1 cellular context compared by ENCODE assay signal in the genomic region with DNA sequence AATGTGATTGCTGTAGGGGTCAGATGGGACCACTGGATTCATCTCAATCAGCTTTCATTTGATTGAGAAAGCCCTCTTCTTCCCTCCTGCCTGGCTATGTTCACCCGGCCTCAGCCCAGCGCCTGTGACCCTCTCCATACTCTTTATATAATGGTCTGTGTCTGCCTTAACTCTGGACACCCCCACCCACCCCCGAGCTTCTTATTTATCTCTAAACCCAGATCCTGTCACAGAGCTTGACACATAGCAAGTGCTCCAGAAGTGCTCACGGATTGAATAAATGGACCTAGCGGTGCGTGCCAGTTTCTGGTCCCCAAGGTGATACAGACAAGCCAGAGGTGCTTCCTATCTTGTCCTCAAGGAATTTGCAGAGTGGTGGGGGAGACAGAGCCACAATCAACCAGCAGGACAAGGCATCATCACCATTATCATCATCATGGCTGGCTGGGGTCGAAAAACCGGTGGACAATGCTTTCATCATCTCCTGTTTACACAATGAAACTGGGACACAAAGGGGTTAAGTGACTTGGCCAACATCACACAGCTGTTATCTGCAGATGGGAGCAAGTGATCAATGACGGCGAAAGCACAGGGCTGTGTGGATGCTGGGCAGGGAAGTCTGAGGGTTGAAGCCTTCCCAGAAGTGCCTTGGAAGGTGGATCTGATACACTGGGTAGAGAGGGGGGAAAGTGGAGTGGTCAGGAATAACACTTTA.
TF ChIP-seq lines count a peak whose summit lies in the region.

No MANE protein-coding gene starts in this region.

TF ChIP-seq in HepG2, 621 proteins besides CTCF, POLR2A, EP300 and RAD21 (continued from another document and continues in another):
- TF ChIP-seq, protein P1, sequence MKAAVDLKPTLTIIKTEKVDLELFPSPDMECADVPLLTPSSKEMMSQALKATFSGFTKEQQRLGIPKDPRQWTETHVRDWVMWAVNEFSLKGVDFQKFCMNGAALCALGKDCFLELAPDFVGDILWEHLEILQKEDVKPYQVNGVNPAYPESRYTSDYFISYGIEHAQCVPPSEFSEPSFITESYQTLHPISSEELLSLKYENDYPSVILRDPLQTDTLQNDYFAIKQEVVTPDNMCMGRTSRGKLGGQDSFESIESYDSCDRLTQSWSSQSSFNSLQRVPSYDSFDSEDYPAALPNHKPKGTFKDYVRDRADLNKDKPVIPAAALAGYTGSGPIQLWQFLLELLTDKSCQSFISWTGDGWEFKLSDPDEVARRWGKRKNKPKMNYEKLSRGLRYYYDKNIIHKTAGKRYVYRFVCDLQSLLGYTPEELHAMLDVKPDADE (CRISPR knock-in tag; IDR thresholded peaks at IDR 0.05): no peak
- no peak for TF ChIP-seq ZNF354B (CRISPR knock-in tag; IDR thresholded peaks at IDR 0.05)
- no peak; the same call in 1 of the 2 replicates for TF ChIP-seq ZMYM4 (CRISPR knock-in tag; IDR thresholded peaks at IDR 0.05)
- TF ChIP-seq ZNF317 (CRISPR knock-in tag; IDR thresholded peaks at IDR 0.05): no peak
- TF ChIP-seq KAT8 (CRISPR knock-in tag; IDR thresholded peaks at IDR 0.05): peak; percentile 51; the same call in 1 of the 2 replicates
- TF ChIP-seq, protein P2, sequence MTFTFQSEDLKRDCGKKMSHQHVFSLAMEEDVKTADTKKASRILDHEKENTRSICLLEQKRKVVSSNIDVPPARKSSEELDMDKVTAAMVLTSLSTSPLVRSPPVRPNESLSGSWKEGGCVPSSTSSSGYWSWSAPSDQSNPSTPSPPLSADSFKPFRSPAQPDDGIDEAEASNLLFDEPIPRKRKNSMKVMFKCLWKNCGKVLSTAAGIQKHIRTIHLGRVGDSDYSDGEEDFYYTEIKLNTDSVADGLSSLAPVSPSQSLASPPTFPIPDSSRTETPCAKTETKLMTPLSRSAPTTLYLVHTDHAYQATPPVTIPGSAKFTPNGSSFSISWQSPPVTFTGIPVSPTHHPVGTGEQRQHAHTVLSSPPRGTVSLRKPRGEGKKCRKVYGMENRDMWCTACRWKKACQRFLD (CRISPR knock-in tag; IDR thresholded peaks at IDR 0.05; ENCODE audit: borderline replicate concordance): no peak
- peak; percentile 67; the same call in 1 of the 2 replicates for TF ChIP-seq CREM (IDR thresholded peaks at IDR 0.05)
- TF ChIP-seq CREM (CRISPR knock-in tag; IDR thresholded peaks at IDR 0.05): no peak
- TF ChIP-seq ZC3H13 (CRISPR knock-in tag; IDR thresholded peaks at IDR 0.05): no peak
- TF ChIP-seq KDM3A (CRISPR knock-in tag; IDR thresholded peaks at IDR 0.05; ENCODE audit: low read depth): peak; percentile 55; the same call in 1 of the 2 replicates
- peak; percentile 58 for TF ChIP-seq ELF3 (CRISPR knock-in tag; IDR thresholded peaks at IDR 0.05)
- TF ChIP-seq IRX3 (CRISPR knock-in tag; IDR thresholded peaks at IDR 0.05; ENCODE audit: borderline replicate concordance, low read depth): no peak
- TF ChIP-seq, protein P3, sequence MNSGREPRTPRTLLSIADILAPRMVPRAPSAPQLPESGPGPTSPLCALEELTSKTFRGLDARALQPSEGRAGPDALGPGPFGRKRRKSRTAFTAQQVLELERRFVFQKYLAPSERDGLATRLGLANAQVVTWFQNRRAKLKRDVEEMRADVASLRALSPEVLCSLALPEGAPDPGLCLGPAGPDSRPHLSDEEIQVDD (CRISPR knock-in tag; IDR thresholded peaks at IDR 0.05; ENCODE audit: borderline replicate concordance): no peak
- no peak for TF ChIP-seq SCMH1 (CRISPR knock-in tag; IDR thresholded peaks at IDR 0.05; ENCODE audit: borderline replicate concordance)
- peak; percentile 58; the same call in 1 of the 2 replicates for TF ChIP-seq SP5 (CRISPR knock-in tag; IDR thresholded peaks at IDR 0.05; ENCODE audit: borderline replicate concordance, low read depth)
- no peak for TF ChIP-seq XRCC5 (optimal IDR thresholded peaks at IDR 0.05; ENCODE audit: low read length)
- no peak for TF ChIP-seq ISX (CRISPR knock-in tag; conservative IDR thresholded peaks at IDR 0.05)
- no peak for TF ChIP-seq ZNF776 (CRISPR knock-in tag; IDR thresholded peaks at IDR 0.05)
- TF ChIP-seq, protein P4, sequence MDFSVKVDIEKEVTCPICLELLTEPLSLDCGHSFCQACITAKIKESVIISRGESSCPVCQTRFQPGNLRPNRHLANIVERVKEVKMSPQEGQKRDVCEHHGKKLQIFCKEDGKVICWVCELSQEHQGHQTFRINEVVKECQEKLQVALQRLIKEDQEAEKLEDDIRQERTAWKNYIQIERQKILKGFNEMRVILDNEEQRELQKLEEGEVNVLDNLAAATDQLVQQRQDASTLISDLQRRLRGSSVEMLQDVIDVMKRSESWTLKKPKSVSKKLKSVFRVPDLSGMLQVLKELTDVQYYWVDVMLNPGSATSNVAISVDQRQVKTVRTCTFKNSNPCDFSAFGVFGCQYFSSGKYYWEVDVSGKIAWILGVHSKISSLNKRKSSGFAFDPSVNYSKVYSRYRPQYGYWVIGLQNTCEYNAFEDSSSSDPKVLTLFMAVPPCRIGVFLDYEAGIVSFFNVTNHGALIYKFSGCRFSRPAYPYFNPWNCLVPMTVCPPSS (IDR thresholded peaks at IDR 0.05): no peak
- no peak for TF ChIP-seq NFE2L2 (IDR thresholded peaks at IDR 0.05; ENCODE audit: low read length)
- TF ChIP-seq ZNF446 (CRISPR knock-in tag; IDR thresholded peaks at IDR 0.05): no peak
- no peak for TF ChIP-seq ZNF598 (CRISPR knock-in tag; IDR thresholded peaks at IDR 0.05; ENCODE audit: borderline replicate concordance)
- TF ChIP-seq, protein P5, sequence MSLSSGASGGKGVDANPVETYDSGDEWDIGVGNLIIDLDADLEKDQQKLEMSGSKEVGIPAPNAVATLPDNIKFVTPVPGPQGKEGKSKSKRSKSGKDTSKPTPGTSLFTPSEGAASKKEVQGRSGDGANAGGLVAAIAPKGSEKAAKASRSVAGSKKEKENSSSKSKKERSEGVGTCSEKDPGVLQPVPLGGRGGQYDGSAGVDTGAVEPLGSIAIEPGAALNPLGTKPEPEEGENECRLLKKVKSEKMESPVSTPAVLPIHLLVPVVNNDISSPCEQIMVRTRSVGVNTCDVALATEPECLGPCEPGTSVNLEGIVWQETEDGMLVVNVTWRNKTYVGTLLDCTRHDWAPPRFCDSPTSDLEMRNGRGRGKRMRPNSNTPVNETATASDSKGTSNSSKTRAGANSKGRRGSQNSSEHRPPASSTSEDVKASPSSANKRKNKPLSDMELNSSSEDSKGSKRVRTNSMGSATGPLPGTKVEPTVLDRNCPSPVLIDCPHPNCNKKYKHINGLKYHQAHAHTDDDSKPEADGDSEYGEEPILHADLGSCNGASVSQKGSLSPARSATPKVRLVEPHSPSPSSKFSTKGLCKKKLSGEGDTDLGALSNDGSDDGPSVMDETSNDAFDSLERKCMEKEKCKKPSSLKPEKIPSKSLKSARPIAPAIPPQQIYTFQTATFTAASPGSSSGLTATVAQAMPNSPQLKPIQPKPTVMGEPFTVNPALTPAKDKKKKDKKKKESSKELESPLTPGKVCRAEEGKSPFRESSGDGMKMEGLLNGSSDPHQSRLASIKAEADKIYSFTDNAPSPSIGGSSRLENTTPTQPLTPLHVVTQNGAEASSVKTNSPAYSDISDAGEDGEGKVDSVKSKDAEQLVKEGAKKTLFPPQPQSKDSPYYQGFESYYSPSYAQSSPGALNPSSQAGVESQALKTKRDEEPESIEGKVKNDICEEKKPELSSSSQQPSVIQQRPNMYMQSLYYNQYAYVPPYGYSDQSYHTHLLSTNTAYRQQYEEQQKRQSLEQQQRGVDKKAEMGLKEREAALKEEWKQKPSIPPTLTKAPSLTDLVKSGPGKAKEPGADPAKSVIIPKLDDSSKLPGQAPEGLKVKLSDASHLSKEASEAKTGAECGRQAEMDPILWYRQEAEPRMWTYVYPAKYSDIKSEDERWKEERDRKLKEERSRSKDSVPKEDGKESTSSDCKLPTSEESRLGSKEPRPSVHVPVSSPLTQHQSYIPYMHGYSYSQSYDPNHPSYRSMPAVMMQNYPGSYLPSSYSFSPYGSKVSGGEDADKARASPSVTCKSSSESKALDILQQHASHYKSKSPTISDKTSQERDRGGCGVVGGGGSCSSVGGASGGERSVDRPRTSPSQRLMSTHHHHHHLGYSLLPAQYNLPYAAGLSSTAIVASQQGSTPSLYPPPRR (CRISPR knock-in tag; IDR thresholded peaks at IDR 0.05; ENCODE audit: borderline replicate concordance): peak; percentile 64; the same call in 1 of the 2 replicates
- peak; percentile 63; the same call in 1 of the 2 replicates for TF ChIP-seq RFXAP (CRISPR knock-in tag; IDR thresholded peaks at IDR 0.05; ENCODE audit: borderline replicate concordance)
- TF ChIP-seq ZSCAN21 (CRISPR knock-in tag; IDR thresholded peaks at IDR 0.05; ENCODE audit: borderline replicate concordance): no peak
- no peak for TF ChIP-seq YEATS2 (CRISPR knock-in tag; IDR thresholded peaks at IDR 0.05; ENCODE audit: borderline replicate concordance)
- TF ChIP-seq ELF1 (CRISPR knock-in tag; IDR thresholded peaks at IDR 0.05): no peak
- TF ChIP-seq DMAP1 (CRISPR knock-in tag; IDR thresholded peaks at IDR 0.05): no peak
- TF ChIP-seq SNRNP70 (IDR thresholded peaks at IDR 0.05; ENCODE audit: low read depth, low read length): no peak
- peak; percentile 42 for TF ChIP-seq ASH2L (IDR thresholded peaks at IDR 0.05; ENCODE audit: insufficient read length, low read depth, low read length)
- peak; percentile 50; the same call in 1 of the 2 replicates for TF ChIP-seq YEATS4 (CRISPR knock-in tag; IDR thresholded peaks at IDR 0.05; ENCODE audit: borderline replicate concordance)
- TF ChIP-seq, protein P6, sequence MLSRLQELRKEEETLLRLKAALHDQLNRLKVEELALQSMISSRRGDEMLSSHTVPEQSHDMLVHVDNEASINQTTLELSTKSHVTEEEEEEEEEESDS (CRISPR knock-in tag; IDR thresholded peaks at IDR 0.05; ENCODE audit: borderline replicate concordance): no peak
- no peak for TF ChIP-seq BORCS8-MEF2B (CRISPR knock-in tag; IDR thresholded peaks at IDR 0.05)
- no peak for TF ChIP-seq SATB2 (CRISPR knock-in tag; IDR thresholded peaks at IDR 0.05)
- TF ChIP-seq MEF2D (CRISPR knock-in tag; IDR thresholded peaks at IDR 0.05): peak; percentile 68; the same call in 1 of the 2 replicates
- peak; percentile 95 for TF ChIP-seq CEBPG (CRISPR knock-in tag; IDR thresholded peaks at IDR 0.05)
- 0 out of 2 replicates have a peak, but pooled peaks have one; percentile 70 for TF ChIP-seq ZNF589 (CRISPR knock-in tag; conservative IDR thresholded peaks at IDR 0.05)
- TF ChIP-seq ZNF430 (CRISPR knock-in tag; IDR thresholded peaks at IDR 0.05): no peak
- TF ChIP-seq, protein P7, sequence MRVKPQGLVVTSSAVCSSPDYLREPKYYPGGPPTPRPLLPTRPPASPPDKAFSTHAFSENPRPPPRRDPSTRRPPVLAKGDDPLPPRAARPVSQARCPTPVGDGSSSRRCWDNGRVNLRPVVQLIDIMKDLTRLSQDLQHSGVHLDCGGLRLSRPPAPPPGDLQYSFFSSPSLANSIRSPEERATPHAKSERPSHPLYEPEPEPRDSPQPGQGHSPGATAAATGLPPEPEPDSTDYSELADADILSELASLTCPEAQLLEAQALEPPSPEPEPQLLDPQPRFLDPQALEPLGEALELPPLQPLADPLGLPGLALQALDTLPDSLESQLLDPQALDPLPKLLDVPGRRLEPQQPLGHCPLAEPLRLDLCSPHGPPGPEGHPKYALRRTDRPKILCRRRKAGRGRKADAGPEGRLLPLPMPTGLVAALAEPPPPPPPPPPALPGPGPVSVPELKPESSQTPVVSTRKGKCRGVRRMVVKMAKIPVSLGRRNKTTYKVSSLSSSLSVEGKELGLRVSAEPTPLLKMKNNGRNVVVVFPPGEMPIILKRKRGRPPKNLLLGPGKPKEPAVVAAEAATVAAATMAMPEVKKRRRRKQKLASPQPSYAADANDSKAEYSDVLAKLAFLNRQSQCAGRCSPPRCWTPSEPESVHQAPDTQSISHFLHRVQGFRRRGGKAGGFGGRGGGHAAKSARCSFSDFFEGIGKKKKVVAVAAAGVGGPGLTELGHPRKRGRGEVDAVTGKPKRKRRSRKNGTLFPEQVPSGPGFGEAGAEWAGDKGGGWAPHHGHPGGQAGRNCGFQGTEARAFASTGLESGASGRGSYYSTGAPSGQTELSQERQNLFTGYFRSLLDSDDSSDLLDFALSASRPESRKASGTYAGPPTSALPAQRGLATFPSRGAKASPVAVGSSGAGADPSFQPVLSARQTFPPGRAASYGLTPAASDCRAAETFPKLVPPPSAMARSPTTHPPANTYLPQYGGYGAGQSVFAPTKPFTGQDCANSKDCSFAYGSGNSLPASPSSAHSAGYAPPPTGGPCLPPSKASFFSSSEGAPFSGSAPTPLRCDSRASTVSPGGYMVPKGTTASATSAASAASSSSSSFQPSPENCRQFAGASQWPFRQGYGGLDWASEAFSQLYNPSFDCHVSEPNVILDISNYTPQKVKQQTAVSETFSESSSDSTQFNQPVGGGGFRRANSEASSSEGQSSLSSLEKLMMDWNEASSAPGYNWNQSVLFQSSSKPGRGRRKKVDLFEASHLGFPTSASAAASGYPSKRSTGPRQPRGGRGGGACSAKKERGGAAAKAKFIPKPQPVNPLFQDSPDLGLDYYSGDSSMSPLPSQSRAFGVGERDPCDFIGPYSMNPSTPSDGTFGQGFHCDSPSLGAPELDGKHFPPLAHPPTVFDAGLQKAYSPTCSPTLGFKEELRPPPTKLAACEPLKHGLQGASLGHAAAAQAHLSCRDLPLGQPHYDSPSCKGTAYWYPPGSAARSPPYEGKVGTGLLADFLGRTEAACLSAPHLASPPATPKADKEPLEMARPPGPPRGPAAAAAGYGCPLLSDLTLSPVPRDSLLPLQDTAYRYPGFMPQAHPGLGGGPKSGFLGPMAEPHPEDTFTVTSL (CRISPR knock-in tag; IDR thresholded peaks at IDR 0.05; ENCODE audit: borderline replicate concordance): no peak; the same call in 1 of the 2 replicates
- TF ChIP-seq, protein P8, sequence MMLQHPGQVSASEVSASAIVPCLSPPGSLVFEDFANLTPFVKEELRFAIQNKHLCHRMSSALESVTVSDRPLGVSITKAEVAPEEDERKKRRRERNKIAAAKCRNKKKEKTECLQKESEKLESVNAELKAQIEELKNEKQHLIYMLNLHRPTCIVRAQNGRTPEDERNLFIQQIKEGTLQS (CRISPR knock-in tag; IDR thresholded peaks at IDR 0.05): peak; percentile 90
- no peak for TF ChIP-seq ZNF124 (CRISPR knock-in tag; IDR thresholded peaks at IDR 0.05)
- peak; percentile 78; the same call in 1 of the 2 replicates for TF ChIP-seq FOXK1 (CRISPR knock-in tag; IDR thresholded peaks at IDR 0.05; ENCODE audit: borderline replicate concordance, low read depth)
- no peak for TF ChIP-seq NFE2 (CRISPR knock-in tag; IDR thresholded peaks at IDR 0.05)
- 0 out of 2 replicates have a peak, but pooled peaks have one; percentile 26 for TF ChIP-seq AHR (CRISPR knock-in tag; IDR thresholded peaks at IDR 0.05)
- TF ChIP-seq, protein P9, sequence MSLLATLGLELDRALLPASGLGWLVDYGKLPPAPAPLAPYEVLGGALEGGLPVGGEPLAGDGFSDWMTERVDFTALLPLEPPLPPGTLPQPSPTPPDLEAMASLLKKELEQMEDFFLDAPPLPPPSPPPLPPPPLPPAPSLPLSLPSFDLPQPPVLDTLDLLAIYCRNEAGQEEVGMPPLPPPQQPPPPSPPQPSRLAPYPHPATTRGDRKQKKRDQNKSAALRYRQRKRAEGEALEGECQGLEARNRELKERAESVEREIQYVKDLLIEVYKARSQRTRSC (CRISPR knock-in tag; IDR thresholded peaks at IDR 0.05; ENCODE audit: low read depth): no peak
